14 cellular contexts compared by ENCODE assay signal in genomic region chr14:64409509-64409908, GRCh38. TPM values are rescaled to one million over a fixed set of nuclear protein-coding genes. Genes with fewer than 3 reads are reported as not detected.
DNase-seq lines count a peak whose midpoint lies in the region; ATAC-seq, FAIRE-seq and TF ChIP-seq lines count a peak whose summit lies in the region.
"Had no signal": no experiment of that assay in that cellular context is flagged by ENCODE, and none has a peak within 500 bp of the region (broad histone marks: within the 10 kb centered on the region; RNA-seq: fewer than 3 reads in every experiment).

No MANE protein-coding gene starts in this region.

- peaks cover 36% of the 10 kb centered on the region for H3K36me3 Mint-ChIP-seq in T-cell

- no peak for TF ChIP-seq CTCF in GM12865 (IDR thresholded peaks at IDR 0.05; ENCODE audit: insufficient read depth, low read depth, low read length, missing control alignments)
- TF ChIP-seq CTCF in keratinocyte (optimal IDR thresholded peaks at IDR 0.05 in 1 of 3, IDR thresholded peaks at IDR 0.05 in 1 of 3, conservative IDR thresholded peaks at IDR 0.05 in 1 of 3; ENCODE audit: extremely low read depth in 1 of 3, insufficient read depth in 2 of 3, low read length in 3 of 3), result no peak

- CTCF ChIA-PET in T-cell (lab: Charles Lee), result no interaction called here

- peaks cover 6% of the 10 kb centered on the region for H3K4me1 ChIP-seq in keratinocyte (ENCODE audit: control insufficient read depth, extremely low read depth, insufficient read depth, low read length)
- H3K4me1 ChIP-seq: BE2C, heart left ventricle had no signal

- DNase-seq in GM12865 (ENCODE audit: low read depth) (peak; percentile 37), keratinocyte (ENCODE audit: low read depth, low spot score) (no peak), T-cell (no peak), NCI-H82 (lab: John Stamatoyannopoulos, UW) (no peak), mesenteric fat pad (ENCODE audit: low spot score) (no peak), NCI-H1105 treated with DMSO at 0.1 percent for 48 hours (lab: John Stamatoyannopoulos, UW) (no peak)
- DNase-seq: activated CD8-positive, alpha-beta memory T cell treated with anti-CD3 and anti-CD28 coated beads for 24 hours; activated naive CD4-positive, alpha-beta T cell treated with anti-CD3 and anti-CD28 coated beads, Interleukin-2, amount 50 U/mL, for 16 hours; BE2C; heart left ventricle; NCI-H2081 treated with DMSO at 0.1 percent for 48 hours; stimulated activated CD4-positive, alpha-beta T cell treated with anti-CD3 and anti-CD28 coated beads, Interleukin-1b, Interleukin-23, amount 100 ng/mL, for 48 hours had no signal

- dilution Hi-C loops in keratinocyte (cut with MboI; ENCODE audit: extremely low pct_ligation_motif_present, low sequenced_read_pairs), result no loop called here

- ATAC-seq in GM19372 (IDR thresholded peaks at IDR 0.05; ENCODE audit: low read depth, unreplicated experiment) (peak; percentile 60), HG03460 (IDR thresholded peaks at IDR 0.05; ENCODE audit: unreplicated experiment) (peak; percentile 56), T-cell (replicated peaks in 1 of 4) (no peak)

- no peaks in the 10 kb centered on the region for H4K20me1 ChIP-seq in keratinocyte (ENCODE audit: control insufficient read depth, extremely low read depth, insufficient read depth, low read length)

- peaks cover 21% of the 10 kb centered on the region for H3K79me2 ChIP-seq in keratinocyte (ENCODE audit: control insufficient read depth, insufficient read depth, low read length)

- peaks cover 6 to 13% of the 10 kb centered on the region in 2 experiments for H3K36me3 ChIP-seq in keratinocyte (ENCODE audit: control insufficient read depth in 2 of 2, extremely low read depth in 1 of 2, insufficient read depth in 2 of 2, low read length in 2 of 2)

- H3K4me3 ChIP-seq in GM12865 (ENCODE audit: low read depth, low read length), result no peak overlapping the region
- no peak overlapping the region for H3K4me3 ChIP-seq in keratinocyte (ENCODE audit: control insufficient read depth in 2 of 3, extremely low read depth in 1 of 3, insufficient read depth in 2 of 3, low read depth in 1 of 3, low read length in 3 of 3)
- H3K4me3 ChIP-seq: heart left ventricle had no signal

- no peaks in the 10 kb centered on the region for H3K27me3 Mint-ChIP-seq in T-cell

- H3K4me3 Mint-ChIP-seq in T-cell, result no peak overlapping the region

- no peaks in the 10 kb centered on the region for H3K9me3 ChIP-seq in keratinocyte (ENCODE audit: control insufficient read depth, low read depth, low read length)
- H3K9me3 ChIP-seq: BE2C, heart left ventricle had no signal

- no peak for FAIRE-seq in keratinocyte (lab: Jason Lieb, UNC)

- H3K4me1 Mint-ChIP-seq in T-cell, result peaks cover 0 to 14% (median 5%) of the 10 kb centered on the region in 3 donors

- H3K9me1 ChIP-seq in keratinocyte (ENCODE audit: control insufficient read depth, extremely low read depth, insufficient read depth, low read length), result no peaks in the 10 kb centered on the region

- H3K9ac ChIP-seq in keratinocyte (ENCODE audit: control insufficient read depth, extremely low read depth, insufficient read depth, low read length), result no peak overlapping the region

- H2AFZ ChIP-seq in keratinocyte (ENCODE audit: control insufficient read depth, low read length), result no peak overlapping the region

- no peaks in the 10 kb centered on the region for H3K9me3 Mint-ChIP-seq in T-cell

- no peak overlapping the region for H3K27ac Mint-ChIP-seq in T-cell

- POLR2A ChIA-PET in T-cell (lab: Charles Lee), result no interaction called here

- H3K27me3 ChIP-seq in keratinocyte (ENCODE audit: control insufficient read depth, extremely low read depth, insufficient read depth, low read length), result no peaks in the 10 kb centered on the region
- H3K27me3 ChIP-seq: BE2C, heart left ventricle had no signal

- H3K27ac ChIP-seq in keratinocyte (ENCODE audit: control insufficient read depth, insufficient read depth, low read length), result peak overlapping the region; percentile 31
- H3K27ac ChIP-seq: heart left ventricle had no signal

- H3K4me2 ChIP-seq in keratinocyte (ENCODE audit: control insufficient read depth, extremely low read depth, insufficient read depth, low read depth, low read length), result no peak overlapping the region

RNA-seq across cellular contexts. Expression of gene MTHFD1, which starts 21.4 kb away (rescaled TPM):
- polyA plus RNA-seq in keratinocyte, result 35.5 to 74.2 TPM (median 63.2 TPM) in 3 replicates
- 18.8 TPM for polyA plus RNA-seq in keratinocyte (2011; ENCODE audit: low read depth)
- polyA plus RNA-seq in keratinocyte (2011; cell fraction: cytosol; rRNA removed), result 32.2 and 36.1 TPM in 2 replicates
- polyA plus RNA-seq in keratinocyte (2011; cell fraction: nucleus; rRNA removed), result 62.0 and 70.8 TPM in 2 replicates
- 31.9 and 108 TPM in 2 replicates for polyA plus RNA-seq in keratinocyte (2012; ENCODE audit: low replicate concordance)
- polyA minus RNA-seq in keratinocyte, result 53.9 to 101 TPM (median 74.2 TPM) in 3 replicates
- polyA minus RNA-seq in keratinocyte (2011; cell fraction: cytosol; rRNA and poly(A)+ RNA removed), result 77.9 TPM
- 41.5 and 71.6 TPM in 2 replicates for polyA minus RNA-seq in keratinocyte (2011; cell fraction: nucleus; rRNA and poly(A)+ RNA removed)
- total RNA-seq in T-cell, result 10 to 100 TPM; 27.6 to 48.9 (median 43.4) TPM
- 161 TPM for total RNA-seq in mesenteric fat pad

RNA-seq across cellular contexts. Expression of gene AKAP5, which starts 55.8 kb away (rescaled TPM):
- 0.01 to 0.08 TPM (median 0.05 TPM) in 3 replicates for polyA plus RNA-seq in keratinocyte
- not detected for polyA plus RNA-seq in keratinocyte (2011; ENCODE audit: low read depth)
- polyA plus RNA-seq in keratinocyte (2011; cell fraction: cytosol; rRNA removed), result 0.01 TPM in 2 replicates
- polyA plus RNA-seq in keratinocyte (2011; cell fraction: nucleus; rRNA removed), result 0.28 and 0.29 TPM in 2 replicates
- 0.06 and 0.20 TPM in 2 replicates for polyA plus RNA-seq in keratinocyte (2012; ENCODE audit: low replicate concordance)
- 0.13 to 0.26 TPM in 2 of 3 replicates, not detected in the other for polyA minus RNA-seq in keratinocyte
- polyA minus RNA-seq in keratinocyte (2011; cell fraction: cytosol; rRNA and poly(A)+ RNA removed), result not detected
- polyA minus RNA-seq in keratinocyte (2011; cell fraction: nucleus; rRNA and poly(A)+ RNA removed), result 0.32 and 1.8 TPM in 2 replicates
- total RNA-seq in T-cell (1 to 10 TPM in 1 of 5 donors, under 1 TPM in 4; 0.26 to 2.0 (median 0.55) TPM), mesenteric fat pad (0.45 TPM)

Comparison
In these comparisons a context has a peak if more than half of its experiments do, and no peak if none do; other contexts are left out.
1. ATAC-seq: peak in GM19372 (single experiment) and HG03460 (single experiment); none in T-cell (0 of 4).